Comparison of ENCODE assay signal across 1 cellular context in the genomic region with DNA sequence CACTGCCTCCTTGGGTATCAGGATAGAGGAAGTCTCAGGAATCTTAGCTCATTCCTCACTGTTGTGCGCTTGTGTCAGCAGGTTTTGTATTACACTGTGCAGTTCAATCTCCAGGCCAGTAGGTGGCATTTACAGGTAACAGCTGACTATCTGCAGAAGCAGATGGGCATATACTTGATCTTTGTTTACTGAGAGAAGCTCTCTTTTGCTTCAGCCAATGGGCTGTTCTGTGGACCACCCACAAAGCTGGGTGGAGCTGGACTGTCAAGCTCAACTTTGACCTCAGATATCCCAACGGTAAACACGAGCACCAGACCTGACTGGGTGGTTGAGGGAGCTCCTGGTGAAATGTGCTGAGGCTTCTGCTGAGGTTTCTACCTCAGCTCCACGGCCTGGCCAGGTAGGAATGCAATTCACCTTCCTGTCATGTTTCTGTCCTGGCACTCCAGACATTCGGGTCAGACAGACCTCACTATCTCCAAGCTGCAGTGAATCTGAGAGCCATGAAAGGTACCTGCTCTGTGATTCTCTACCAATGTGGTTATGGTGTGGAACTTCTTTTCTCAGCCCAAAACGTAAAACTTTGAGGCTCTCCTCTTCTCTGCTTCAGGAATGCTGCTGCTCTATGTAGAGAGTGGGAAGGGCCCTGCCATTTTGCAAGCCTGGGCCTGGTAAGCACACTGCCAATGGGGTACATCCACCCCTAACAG.
TF ChIP-seq lines count a peak whose summit lies in the region.

No MANE protein-coding gene starts in this region.

TF ChIP-seq in HepG2, 621 proteins besides CTCF, POLR2A, EP300 and RAD21 (continued from another document and continues in another):
- TF ChIP-seq HINFP (CRISPR knock-in tag; IDR thresholded peaks at IDR 0.05; ENCODE audit: low read depth) (peak; percentile 68; the same call in 1 of the 2 replicates), HOXA7 (CRISPR knock-in tag; IDR thresholded peaks at IDR 0.05) (no peak), NFE2 (CRISPR knock-in tag; IDR thresholded peaks at IDR 0.05) (no peak), ZFP1 (CRISPR knock-in tag; IDR thresholded peaks at IDR 0.05) (peak; percentile 41; the same call in 1 of the 2 replicates), ZNF281 (CRISPR knock-in tag; IDR thresholded peaks at IDR 0.05; ENCODE audit: borderline replicate concordance) (peak; percentile 10; the same call in 1 of the 2 replicates), FOXO4 (CRISPR knock-in tag; conservative IDR thresholded peaks at IDR 0.05) (no peak), HMG20B (CRISPR knock-in tag; conservative IDR thresholded peaks at IDR 0.05) (no peak), MYPOP (CRISPR knock-in tag; IDR thresholded peaks at IDR 0.05) (no peak), GLMP (CRISPR knock-in tag; IDR thresholded peaks at IDR 0.05; ENCODE audit: borderline replicate concordance) (no peak), CCDC6 (CRISPR knock-in tag; IDR thresholded peaks at IDR 0.05) (peak; percentile 67; the same call in 1 of the 2 replicates), TFE3 (CRISPR knock-in tag; IDR thresholded peaks at IDR 0.05) (peak; percentile 54), ZSCAN20 (CRISPR knock-in tag; IDR thresholded peaks at IDR 0.05; ENCODE audit: borderline replicate concordance) (no peak), ZNF10 (CRISPR knock-in tag; IDR thresholded peaks at IDR 0.05; ENCODE audit: borderline replicate concordance, low read depth) (no peak), POGZ (CRISPR knock-in tag; IDR thresholded peaks at IDR 0.05) (peak; percentile 97), CBX1 (IDR thresholded peaks at IDR 0.05; ENCODE audit: low read depth) (no peak), ZNF354B (CRISPR knock-in tag; IDR thresholded peaks at IDR 0.05) (no peak), ZNF431 (CRISPR knock-in tag; IDR thresholded peaks at IDR 0.05; ENCODE audit: borderline replicate concordance, low read depth) (no peak), MED1 (CRISPR knock-in tag; IDR thresholded peaks at IDR 0.05) (peak; percentile 68), ZNF562 (CRISPR knock-in tag; IDR thresholded peaks at IDR 0.05; ENCODE audit: borderline replicate concordance) (no peak), SP5 (CRISPR knock-in tag; IDR thresholded peaks at IDR 0.05; ENCODE audit: borderline replicate concordance, low read depth) (peak; percentile 72; the same call in 1 of the 2 replicates), ZNF207 (IDR thresholded peaks at IDR 0.05; ENCODE audit: borderline replicate concordance) (no peak), XRCC5 (optimal IDR thresholded peaks at IDR 0.05; ENCODE audit: low read length) (peak; percentile 64), FOXP1 (IDR thresholded peaks at IDR 0.05) (peak; percentile 73), FOXP1 (CRISPR knock-in tag; IDR thresholded peaks at IDR 0.05) (peak; percentile 82), ZNF225 (CRISPR knock-in tag; IDR thresholded peaks at IDR 0.05) (no peak), DDIT3 (CRISPR knock-in tag; IDR thresholded peaks at IDR 0.05) (no peak), ATRX (CRISPR knock-in tag; IDR thresholded peaks at IDR 0.05; ENCODE audit: borderline replicate concordance) (no peak), ZNF660 (CRISPR knock-in tag; IDR thresholded peaks at IDR 0.05; ENCODE audit: borderline replicate concordance, low read depth) (no peak), ARID4A (CRISPR knock-in tag; IDR thresholded peaks at IDR 0.05; ENCODE audit: borderline replicate concordance) (peak; percentile 23; the same call in 1 of the 2 replicates), MIER3 (CRISPR knock-in tag; IDR thresholded peaks at IDR 0.05; ENCODE audit: borderline replicate concordance) (peak; percentile 82), KLF11 (CRISPR knock-in tag; IDR thresholded peaks at IDR 0.05) (peak; percentile 31; the same call in 1 of the 2 replicates), ATAD3A (CRISPR knock-in tag; IDR thresholded peaks at IDR 0.05) (no peak), ZNF792 (CRISPR knock-in tag; IDR thresholded peaks at IDR 0.05) (peak; percentile 70), ZNF790 (CRISPR knock-in tag; IDR thresholded peaks at IDR 0.05; ENCODE audit: borderline replicate concordance) (no peak), NFKB2 (CRISPR knock-in tag; IDR thresholded peaks at IDR 0.05; ENCODE audit: borderline replicate concordance) (0 out of 2 replicates have a peak, but pooled peaks have one; percentile 33), CENPX (CRISPR knock-in tag; IDR thresholded peaks at IDR 0.05) (no peak), NCOA1 (CRISPR knock-in tag; IDR thresholded peaks at IDR 0.05) (0 out of 2 replicates have a peak, but pooled peaks have one; percentile 62), SRY (CRISPR knock-in tag; IDR thresholded peaks at IDR 0.05) (0 out of 2 replicates have a peak, but pooled peaks have one; percentile 51), ZNF34 (CRISPR knock-in tag; IDR thresholded peaks at IDR 0.05; ENCODE audit: borderline replicate concordance) (no peak), FOSL2 (CRISPR knock-in tag; IDR thresholded peaks at IDR 0.05) (peak; percentile 72), SPEN (CRISPR knock-in tag; IDR thresholded peaks at IDR 0.05; ENCODE audit: low read depth) (peak; percentile 60; the same call in 1 of the 2 replicates)
- TF ChIP-seq, protein P1, sequence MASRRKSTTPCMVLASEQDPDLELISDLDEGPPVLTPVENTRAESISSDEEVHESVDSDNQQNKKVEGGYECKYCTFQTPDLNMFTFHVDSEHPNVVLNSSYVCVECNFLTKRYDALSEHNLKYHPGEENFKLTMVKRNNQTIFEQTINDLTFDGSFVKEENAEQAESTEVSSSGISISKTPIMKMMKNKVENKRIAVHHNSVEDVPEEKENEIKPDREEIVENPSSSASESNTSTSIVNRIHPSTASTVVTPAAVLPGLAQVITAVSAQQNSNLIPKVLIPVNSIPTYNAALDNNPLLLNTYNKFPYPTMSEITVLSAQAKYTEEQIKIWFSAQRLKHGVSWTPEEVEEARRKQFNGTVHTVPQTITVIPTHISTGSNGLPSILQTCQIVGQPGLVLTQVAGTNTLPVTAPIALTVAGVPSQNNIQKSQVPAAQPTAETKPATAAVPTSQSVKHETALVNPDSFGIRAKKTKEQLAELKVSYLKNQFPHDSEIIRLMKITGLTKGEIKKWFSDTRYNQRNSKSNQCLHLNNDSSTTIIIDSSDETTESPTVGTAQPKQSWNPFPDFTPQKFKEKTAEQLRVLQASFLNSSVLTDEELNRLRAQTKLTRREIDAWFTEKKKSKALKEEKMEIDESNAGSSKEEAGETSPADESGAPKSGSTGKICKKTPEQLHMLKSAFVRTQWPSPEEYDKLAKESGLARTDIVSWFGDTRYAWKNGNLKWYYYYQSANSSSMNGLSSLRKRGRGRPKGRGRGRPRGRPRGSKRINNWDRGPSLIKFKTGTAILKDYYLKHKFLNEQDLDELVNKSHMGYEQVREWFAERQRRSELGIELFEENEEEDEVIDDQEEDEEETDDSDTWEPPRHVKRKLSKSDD (CRISPR knock-in tag; IDR thresholded peaks at IDR 0.05; ENCODE audit: low read depth) = no peak
